Comparison of ENCODE assay signal across 22 cellular contexts in genomic region chr12:132111641-132112304, GRCh38. TPM values are rescaled to one million over a fixed set of nuclear protein-coding genes. Genes with fewer than 3 reads are reported as not detected.
A peak's percentile ranks its signal among the peaks of the same experiment; 100 is the strongest.
DNase-seq lines count a peak whose midpoint lies in the region; ATAC-seq and TF ChIP-seq lines count a peak whose summit lies in the region.
"Had no signal": no experiment of that assay in that cellular context is flagged by ENCODE, and none has a peak within 500 bp of the region (broad histone marks: within the 10 kb centered on the region; RNA-seq: fewer than 3 reads in every experiment).

No MANE protein-coding gene starts in this region.

- H3K4me1 ChIP-seq in endodermal cell (ENCODE audit: control insufficient read depth, insufficient read depth, low read length), result no peaks in the 10 kb centered on the region
- H3K4me1 ChIP-seq in neuronal stem cell (ENCODE audit: control insufficient read depth in 2 of 2, insufficient read depth in 1 of 2, low read depth in 1 of 2, low read length in 2 of 2), result peaks cover 5 to 7% of the 10 kb centered on the region in 2 donors
- H3K4me1 ChIP-seq: Caco-2 had no signal

- no peaks in the 10 kb centered on the region for H3K79me1 ChIP-seq in neuronal stem cell (ENCODE audit: low read depth, low read length)

- H3K27me3 ChIP-seq in endodermal cell (ENCODE audit: control insufficient read depth, insufficient read depth, low read length, poor library complexity, severe bottlenecking), result no peaks in the 10 kb centered on the region
- H3K27me3 ChIP-seq in neuronal stem cell (ENCODE audit: control insufficient read depth in 3 of 3, insufficient read depth in 3 of 3, low read depth in 1 of 3, low read length in 3 of 3), result no peaks in the 10 kb centered on the region
- H3K27me3 ChIP-seq: MG63 had no signal

- H3K4ac ChIP-seq in neuronal stem cell (ENCODE audit: low read length), result no peak overlapping the region

- H3K27ac ChIP-seq in endodermal cell (ENCODE audit: low read depth, low read length) (no peak overlapping the region), neuronal stem cell (replicated peaks; ENCODE audit: low read length) (no peak overlapping the region)
- H3K27ac ChIP-seq: RWPE1 had no signal

- no peaks in the 10 kb centered on the region for H3K9me3 Mint-ChIP-seq in stimulated activated naive CD8-positive, alpha-beta T cell treated with anti-CD3 and anti-CD28 coated beads, Interleukin-15, amount 100 ng/mL, for 72 hours
- no peaks in the 10 kb centered on the region for H3K9me3 Mint-ChIP-seq in endodermal cell
- H3K9me3 Mint-ChIP-seq: CD8-positive, alpha-beta T cell had no signal

- H3K27me3 Mint-ChIP-seq in stimulated activated naive CD8-positive, alpha-beta T cell treated with anti-CD3 and anti-CD28 coated beads, Interleukin-15, amount 100 ng/mL, for 72 hours, result no peaks in the 10 kb centered on the region
- no peaks in the 10 kb centered on the region for H3K27me3 Mint-ChIP-seq in endodermal cell (ENCODE audit: insufficient read depth)

- no peak overlapping the region for H3K4me2 ChIP-seq in neuronal stem cell (ENCODE audit: insufficient read depth, low read length, poor library complexity, severe bottlenecking)

- no peak overlapping the region for H4K91ac ChIP-seq in neuronal stem cell (ENCODE audit: low read depth, low read length, poor library complexity)

- H3K4me1 Mint-ChIP-seq in stimulated activated naive CD8-positive, alpha-beta T cell treated with anti-CD3 and anti-CD28 coated beads, Interleukin-15, amount 100 ng/mL, for 72 hours, result no peaks in the 10 kb centered on the region
- no peaks in the 10 kb centered on the region for H3K4me1 Mint-ChIP-seq in endodermal cell

- peak; percentile 6 for ATAC-seq in stimulated activated naive CD8-positive, alpha-beta T cell treated with anti-CD3 and anti-CD28 coated beads, Interleukin-15, Interleukin-2, amounts not matched to agents 100 U/mL and 50 U/mL, for 24 hours
- no peak for ATAC-seq in stimulated activated naive CD8-positive, alpha-beta T cell treated with anti-CD3 and anti-CD28 coated beads, Interleukin-15, amount 100 ng/mL, for 72 hours
- ATAC-seq in HG03342 (IDR thresholded peaks at IDR 0.05; ENCODE audit: unreplicated experiment), result no peak
- ATAC-seq: CD8-positive, alpha-beta T cell; HCT116; Panc1 had no signal

- no peak overlapping the region for H2BK5ac ChIP-seq in neuronal stem cell (ENCODE audit: low read length)

- DNase-seq in stimulated activated naive CD8-positive, alpha-beta T cell treated with anti-CD3 and anti-CD28 coated beads, Interleukin-15, Interleukin-2, amounts not matched to agents 100 U/mL and 50 U/mL, for 24 hours, result no peak
- DNase-seq in stimulated activated naive CD8-positive, alpha-beta T cell treated with anti-CD3 and anti-CD28 coated beads, Interleukin-15, amount 100 ng/mL, for 72 hours, result no peak
- peak; percentile 38 for DNase-seq in endodermal cell
- no peak for DNase-seq in neuronal stem cell (ENCODE audit: low spot score)
- DNase-seq in Kasumi-1 (lab: John Stamatoyannopoulos, UW), result no peak
- DNase-seq in NCI-H446 treated with DMSO at 0.1 percent for 48 hours (lab: John Stamatoyannopoulos, UW), result no peak
- DNase-seq in NCI-H1048 (lab: John Stamatoyannopoulos, UW), result no peak
- DNase-seq: Caco-2; CD8-positive, alpha-beta T cell; EL; GF-D8; KBM-7; MG63; NCI-H2029; NCI-H2227 treated with DMSO at 0.1 percent for 48 hours; NCI-H510A; NCI-H69; SHP77 had no signal

- H3K36me3 Mint-ChIP-seq in endodermal cell (ENCODE audit: low read depth), result peaks cover 64% of the 10 kb centered on the region

- no peak overlapping the region for H2BK120ac ChIP-seq in neuronal stem cell (ENCODE audit: low read depth, low read length)

- WGBS in endodermal cell (ENCODE audit: insufficient coverage in 1 of 2, insufficient read length in 1 of 2), 2 experiments, result 94 to 98% methylated on average over 16 to 19 of the region's 19 CpGs
- WGBS in neuronal stem cell (ENCODE audit: extremely low coverage in 2 of 2, insufficient read length in 2 of 2, insufficient replicate concordance in 1 of 2), 2 donors, result no CpG with 5 or more reads among the region's 19 CpGs

- H3K36me3 ChIP-seq in endodermal cell (ENCODE audit: control insufficient read depth, insufficient read depth, low read length) (peaks cover 56% of the 10 kb centered on the region), neuronal stem cell (replicated peaks in 1 of 2; ENCODE audit: control insufficient read depth in 2 of 2, insufficient read depth in 2 of 2, low read length in 2 of 2) (peaks cover 22 to 71% of the 10 kb centered on the region in 2 donors)

- H3K9me3 ChIP-seq in endodermal cell (ENCODE audit: control insufficient read depth, low read length) (no peaks in the 10 kb centered on the region), neuronal stem cell (replicated peaks in 1 of 2; ENCODE audit: control insufficient read depth in 2 of 2, insufficient read depth in 1 of 2, low read depth in 1 of 2, low read length in 2 of 2) (peaks cover 0 to 2% of the 10 kb centered on the region in 2 donors)
- H3K9me3 ChIP-seq: Caco-2, MG63 had no signal

- TF ChIP-seq CTCF in endodermal cell (conservative IDR thresholded peaks at IDR 0.05), result no peak

- H4K8ac ChIP-seq in neuronal stem cell (ENCODE audit: low read depth, low read length), result no peak overlapping the region

- H2BK15ac ChIP-seq in neuronal stem cell (ENCODE audit: low read length), result no peak overlapping the region

- no peak overlapping the region for H3K4me3 ChIP-seq in endodermal cell (ENCODE audit: low read length)
- H3K4me3 ChIP-seq in neuronal stem cell (ENCODE audit: low read length in 2 of 2), result peak overlapping the region in 1 of 2 donors; percentile 14
- H3K4me3 ChIP-seq: MG63 had no signal

- no peak overlapping the region for H2AFZ ChIP-seq in neuronal stem cell (ENCODE audit: low read length)

- H3K18ac ChIP-seq in neuronal stem cell (ENCODE audit: low read length), result no peak overlapping the region

- H2BK12ac ChIP-seq in neuronal stem cell (ENCODE audit: low read length), result no peak overlapping the region

- peak overlapping the region in 1 of 2 donors; percentile 72 for H3K27ac Mint-ChIP-seq in stimulated activated naive CD8-positive, alpha-beta T cell treated with anti-CD3 and anti-CD28 coated beads, Interleukin-15, amount 100 ng/mL, for 72 hours
- no peak overlapping the region for H3K27ac Mint-ChIP-seq in endodermal cell
- H3K27ac Mint-ChIP-seq: CD8-positive, alpha-beta T cell had no signal

- no peak overlapping the region for H3K14ac ChIP-seq in neuronal stem cell (ENCODE audit: low read length)

- H3K9ac ChIP-seq in endodermal cell (ENCODE audit: extremely low read depth, low read length, poor library complexity, severe bottlenecking) (no peak overlapping the region), neuronal stem cell (ENCODE audit: low read depth, low read length, poor library complexity) (peak overlapping the region; percentile 2)

- H2AK5ac ChIP-seq in neuronal stem cell (ENCODE audit: low read depth, low read length), result no peak overlapping the region

- H3K23ac ChIP-seq in neuronal stem cell (ENCODE audit: low read depth, low read length, poor library complexity), result no peak overlapping the region

- H3K4me3 Mint-ChIP-seq in stimulated activated naive CD8-positive, alpha-beta T cell treated with anti-CD3 and anti-CD28 coated beads, Interleukin-15, amount 100 ng/mL, for 72 hours, result no peak overlapping the region
- H3K4me3 Mint-ChIP-seq in endodermal cell, result no peak overlapping the region
- H3K4me3 Mint-ChIP-seq: CD8-positive, alpha-beta T cell had no signal

RNA-seq across cellular contexts. Expression of gene DDX51, which starts 32.3 kb away (rescaled TPM):
- 10 to 100 TPM; 31.5 to 33.8 TPM for total RNA-seq in endodermal cell
- 16.9 TPM for polyA plus RNA-seq in endodermal cell (2013, experiment 1 of 2)
- 13.9 TPM for polyA plus RNA-seq in endodermal cell (2013, experiment 2 of 2)
- polyA plus RNA-seq in neuronal stem cell (2013, experiment 1 of 2), result 8.5 TPM
- polyA plus RNA-seq in neuronal stem cell (2013, experiment 2 of 2), result 8.6 TPM

RNA-seq across cellular contexts. Expression of gene NOC4L, which starts 32.5 kb away (rescaled TPM):
- total RNA-seq in endodermal cell, result 10 to 100 TPM; 22.7 to 32.7 TPM
- polyA plus RNA-seq in endodermal cell (2013, experiment 1 of 2), result 25.4 TPM
- polyA plus RNA-seq in endodermal cell (2013, experiment 2 of 2), result 23.8 TPM
- polyA plus RNA-seq in neuronal stem cell (2013, experiment 1 of 2), result 24.2 TPM
- polyA plus RNA-seq in neuronal stem cell (2013, experiment 2 of 2), result 24.1 TPM
